8 cellular contexts compared by ENCODE assay signal in the genomic region with DNA sequence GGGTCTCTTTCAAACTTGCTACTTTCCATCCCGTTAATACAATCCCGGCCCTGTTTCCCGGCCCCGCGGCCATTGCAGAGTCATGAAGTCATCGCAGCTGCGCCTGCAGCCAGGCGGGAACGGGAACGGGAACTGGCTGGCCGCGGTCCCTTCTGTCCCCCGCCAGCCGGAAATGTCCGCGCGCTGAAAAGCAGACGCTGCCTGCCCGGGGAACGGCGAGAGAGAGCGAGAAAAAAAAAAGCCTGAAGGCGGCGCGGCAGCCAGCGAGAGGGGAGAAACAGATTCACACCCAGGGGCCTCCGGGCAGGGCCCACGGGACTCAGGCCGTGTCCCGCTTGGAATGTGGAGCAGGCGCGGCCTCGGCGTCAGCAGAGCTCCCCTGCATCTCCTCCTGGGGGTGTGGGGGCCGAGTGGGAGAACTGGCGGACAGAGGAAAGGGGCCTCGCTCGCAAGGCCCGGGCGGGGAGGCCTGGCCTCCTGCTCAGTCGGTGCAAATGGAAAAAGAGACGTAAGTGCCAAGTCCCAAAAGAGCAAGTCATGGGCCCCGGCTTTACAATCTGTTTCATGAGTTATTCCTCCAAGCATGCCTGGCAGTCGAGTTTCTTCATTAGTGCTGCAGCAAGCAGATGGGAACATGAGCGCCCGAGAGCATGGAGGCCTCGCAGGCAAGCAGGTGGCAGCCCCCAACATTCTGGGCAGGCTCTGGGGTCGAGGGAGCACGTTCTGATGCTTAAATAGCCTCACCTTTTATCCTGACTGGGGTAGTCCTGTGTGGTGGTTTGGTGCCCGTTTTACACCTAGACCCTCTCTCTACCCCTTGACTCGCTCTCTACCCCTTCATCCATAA.
DNase-seq lines count a peak whose midpoint lies in the region; ATAC-seq and TF ChIP-seq lines count a peak whose summit lies in the region.

No MANE protein-coding gene starts in this region.

- in situ Hi-C loops in Caki2 (cut with HindIII; ENCODE audit: low pct_unique_long_range_greater_than_20kb, low sequenced_read_pairs): no loop called here

- H2AFZ ChIP-seq in smooth muscle cell (ENCODE audit: low read depth): peak overlapping the region; percentile 97

- DNase-seq in Caki2 (ENCODE audit: low read depth): peak; percentile 14
- DNase-seq in NCI-H69 (lab: John Stamatoyannopoulos, UW): peak; percentile 32
- peak; percentile 89 for DNase-seq in coronary artery (ENCODE audit: low spot score)
- peak; percentile 46 for DNase-seq in kidney glomerular epithelial cell (lab: John Stamatoyannopoulos, UW)
- DNase-seq in smooth muscle cell (lab: John Stamatoyannopoulos, UW; ENCODE audit: unreplicated experiment): peak; percentile 57
- DNase-seq in NCI-H524 (lab: John Stamatoyannopoulos, UW): no peak
- no peak for DNase-seq in LoVo (ENCODE audit: low spot score)

- peak overlapping the region; percentile 65 for H3K4me2 ChIP-seq in smooth muscle cell

- H3K9me3 ChIP-seq in smooth muscle cell (replicated peaks; ENCODE audit: low read depth): no peaks in the 10 kb centered on the region

- no peaks in the 10 kb centered on the region for H4K20me1 ChIP-seq in smooth muscle cell (ENCODE audit: low read depth)

- H3K4me3 ChIP-seq in coronary artery (peak overlapping the region; percentile 68), smooth muscle cell (peak overlapping the region; percentile 42)

- WGBS in smooth muscle cell (ENCODE audit: low lambda C conversion rate): 24% methylated on average over 51 of the region's 51 CpGs

- peak overlapping the region; percentile 75 to 93 for H3K27ac ChIP-seq in coronary artery
- peak overlapping the region; percentile 95 for H3K27ac ChIP-seq in smooth muscle cell (ENCODE audit: low read depth)

- TF ChIP-seq CTCF in coronary artery (IDR thresholded peaks at IDR 0.05) (no peak), smooth muscle cell (IDR thresholded peaks at IDR 0.05; ENCODE audit: borderline replicate concordance, insufficient read depth, poor library complexity, severe bottlenecking) (no peak)

- peak overlapping the region; percentile 88 for H3K9ac ChIP-seq in smooth muscle cell (ENCODE audit: low read depth)

- ATAC-seq in HG03354 (IDR thresholded peaks at IDR 0.05; ENCODE audit: poor library complexity, severe bottlenecking, unreplicated experiment): no peak

- peaks cover 6% of the 10 kb centered on the region for H3K4me1 ChIP-seq in smooth muscle cell (ENCODE audit: low read depth)

- no peaks in the 10 kb centered on the region for H3K27me3 ChIP-seq in smooth muscle cell (ENCODE audit: low read depth)

- H3K36me3 ChIP-seq in smooth muscle cell (ENCODE audit: low read depth): no peaks in the 10 kb centered on the region

- H3K79me2 ChIP-seq in smooth muscle cell (ENCODE audit: low read depth): no peaks in the 10 kb centered on the region

- H3F3A ChIP-seq in smooth muscle cell (ENCODE audit: low read depth): peaks cover 9% of the 10 kb centered on the region

Comparison
In these comparisons a context has a peak if more than half of its experiments do, and no peak if none do; other contexts are left out.
1. DNase-seq: peak in Caki2 (single experiment), NCI-H69 (single experiment), coronary artery (single experiment), kidney glomerular epithelial cell (single experiment) and smooth muscle cell (single experiment); none in NCI-H524 (0 of 2) and LoVo (single experiment).